In genomic region chr11:3055881-3056280, GRCh38 we compare ENCODE assay signal across 11 cellular contexts. TPM values are rescaled to one million over a fixed set of nuclear protein-coding genes. Genes with fewer than 3 reads are reported as not detected.
DNase-seq lines count a peak whose midpoint lies in the region; ATAC-seq, FAIRE-seq and TF ChIP-seq lines count a peak whose summit lies in the region.
"Had no signal": no experiment of that assay in that cellular context is flagged by ENCODE, and none has a peak within 500 bp of the region (broad histone marks: within the 10 kb centered on the region; RNA-seq: fewer than 3 reads in every experiment).

No MANE protein-coding gene starts in this region.

- H3K4me2 ChIP-seq in A549 = peak overlapping the region; percentile 90

- H3K4me3 ChIP-seq in A549 (peak overlapping the region; percentile 83), HEK293 (ENCODE audit: low read depth, low read length) (peak overlapping the region; percentile 94), astrocyte of the cerebellum (ENCODE audit: low read depth, low read length) (peak overlapping the region; percentile 93)

- H3K4me1 ChIP-seq in A549 (peaks cover 37% of the 10 kb centered on the region), HEK293 (ENCODE audit: control insufficient read depth, insufficient read depth, low read length) (peaks cover 13% of the 10 kb centered on the region)
- H3K4me1 ChIP-seq: parathyroid adenoma had no signal

- no peaks in the 10 kb centered on the region for H3K9me3 ChIP-seq in A549
- no peaks in the 10 kb centered on the region for H3K9me3 ChIP-seq in HEK293 (ENCODE audit: control insufficient read depth, insufficient read depth, low read depth, low read length)

- TF ChIP-seq EP300 in A549 (IDR thresholded peaks at IDR 0.05) = no peak

- no peak for ATAC-seq in A549
- no peak for ATAC-seq in memory B cell (ENCODE audit: low read depth)
- ATAC-seq in GM19328 (IDR thresholded peaks at IDR 0.05; ENCODE audit: unreplicated experiment) = no peak
- no peak for ATAC-seq in HG03469 (IDR thresholded peaks at IDR 0.05; ENCODE audit: unreplicated experiment)
- ATAC-seq in HG02852 (IDR thresholded peaks at IDR 0.05; ENCODE audit: unreplicated experiment) = no peak

- H3K4me3 Mint-ChIP-seq in memory B cell = peak overlapping the region; percentile 82

- H3K9me3 Mint-ChIP-seq in memory B cell = no peaks in the 10 kb centered on the region

- CTCF ChIA-PET in A549 (lab: Yijun Ruan, JAX) (interaction anchor here (1.1 to 11.1 kb wide), 3 partner anchors 19 to 67 kb away, joined by 4 to 116 read pairs (median 17); no protein-coding TSS in a partner anchor), HEK293 (lab: Yijun Ruan, JAX) (interaction anchor here (1.4 to 1.9 kb wide), 2 partner anchors 29 to 36 kb away, joined by 3 to 8 read pairs; no protein-coding TSS in a partner anchor)

- 94% methylated on average over 9 of the region's 9 CpGs for WGBS in A549 (ENCODE audit: missing lambda C conversion rate)

- no peak for TF ChIP-seq POLR2A in A549 (IDR thresholded peaks at IDR 0.05; ENCODE audit: low read length)

- H3K27me3 Mint-ChIP-seq in memory B cell = no peaks in the 10 kb centered on the region

- no peak for FAIRE-seq in A549 (lab: Jason Lieb, UNC)
- FAIRE-seq: G401.6 had no signal

- POLR2A ChIA-PET in A549 (lab: Yijun Ruan, JAX) = no interaction called here
- POLR2A ChIA-PET in HEK293 (lab: Yijun Ruan, JAX) = no interaction called here

- DNase-seq in A549 (ENCODE audit: low read depth in 1 of 2, low spot score in 1 of 2) (no peak), astrocyte of the cerebellum (ENCODE audit: low read depth) (no peak), memory B cell (ENCODE audit: low spot score in 2 of 2) (no peak), NCI-H1694 (lab: John Stamatoyannopoulos, UW) (no peak)
- DNase-seq: NCI-H524 treated with DMSO at 0.1 percent for 48 hours had no signal

- H3K27ac ChIP-seq in A549 (peak overlapping the region; percentile 98 to 99), HEK293 (ENCODE audit: extremely low read depth, low read depth, low read length) (no peak overlapping the region)

- peak overlapping the region; percentile 89 for H3K27ac Mint-ChIP-seq in memory B cell

- H3K36me3 Mint-ChIP-seq in memory B cell = no peaks in the 10 kb centered on the region

- H3K36me3 ChIP-seq in HEK293 (ENCODE audit: control insufficient read depth in 2 of 2, insufficient read depth in 1 of 2, low read length in 2 of 2) = peaks cover 0 to 13% of the 10 kb centered on the region in 2 experiments; a peak in 1 of 3 replicates

- TF ChIP-seq RAD21 in A549 (conservative IDR thresholded peaks at IDR 0.05 in 1 of 2, IDR thresholded peaks at IDR 0.05 in 1 of 2) = no peak

- in situ Hi-C loops in astrocyte of the cerebellum (cut with HindIII; ENCODE audit: low sequenced_read_pairs) = no loop called here

- TF ChIP-seq CTCF in A549 (IDR thresholded peaks at IDR 0.05) (no peak), HEK293 (tag by site-specific recombination; IDR thresholded peaks at IDR 0.05) (no peak), astrocyte of the cerebellum (IDR thresholded peaks at IDR 0.05; ENCODE audit: low read depth, low read length, missing control alignments) (no peak)

- H3K4me1 Mint-ChIP-seq in memory B cell = peaks cover 28% of the 10 kb centered on the region

TF ChIP-seq in A549, 52 proteins besides CTCF, POLR2A, EP300 and RAD21 (continues in another document):
- TF ChIP-seq REST (IDR thresholded peaks at IDR 0.05) = no peak
- no peak for TF ChIP-seq HEYL (CRISPR knock-in tag; IDR thresholded peaks at IDR 0.05)
- no peak for TF ChIP-seq EHF (CRISPR knock-in tag; IDR thresholded peaks at IDR 0.05)
- no peak for TF ChIP-seq POLR2AphosphoS2 (conservative IDR thresholded peaks at IDR 0.05; ENCODE audit: low read length)
- TF ChIP-seq PHF8 (IDR thresholded peaks at IDR 0.05; ENCODE audit: borderline replicate concordance, low read depth) = no peak
- TF ChIP-seq RARB (CRISPR knock-in tag; IDR thresholded peaks at IDR 0.05) = no peak
- TF ChIP-seq ATOH8 (CRISPR knock-in tag; IDR thresholded peaks at IDR 0.05; ENCODE audit: low read depth) = no peak
- TF ChIP-seq ESRRA (IDR thresholded peaks at IDR 0.05; ENCODE audit: borderline replicate concordance, low read length) = no peak
- TF ChIP-seq ZNF302 (CRISPR knock-in tag; IDR thresholded peaks at IDR 0.05) = no peak
- TF ChIP-seq SREBF2 (IDR thresholded peaks at IDR 0.05) = no peak

TF ChIP-seq in HEK293, 187 proteins besides CTCF, POLR2A, EP300 and RAD21:
- TF ChIP-seq PRDM4 (tag by site-specific recombination; IDR thresholded peaks at IDR 0.05) (no peak), ZNF404 (tag by site-specific recombination; IDR thresholded peaks at IDR 0.05) (no peak), ZNF571 (tag by site-specific recombination; IDR thresholded peaks at IDR 0.05) (no peak), ZNF629 (tag by site-specific recombination; IDR thresholded peaks at IDR 0.05) (no peak), ZNF391 (tag by site-specific recombination; IDR thresholded peaks at IDR 0.05; ENCODE audit: borderline replicate concordance, low read depth) (no peak), SP2 (tag by site-specific recombination; IDR thresholded peaks at IDR 0.05) (no peak), EGR2 (tag by site-specific recombination; IDR thresholded peaks at IDR 0.05; ENCODE audit: low read depth) (no peak), ZNF704 (tag by site-specific recombination; IDR thresholded peaks at IDR 0.05) (no peak), ZNF529 (tag by site-specific recombination; IDR thresholded peaks at IDR 0.05; ENCODE audit: insufficient replicate concordance) (no peak), BCL6B (tag by site-specific recombination; IDR thresholded peaks at IDR 0.05) (no peak), ZBTB44 (tag by site-specific recombination; IDR thresholded peaks at IDR 0.05) (no peak)

RNA-seq across cellular contexts. Expression of gene CARS1, which starts 1.3 kb away (rescaled TPM):
- 109 and 130 TPM in 2 replicates for polyA plus RNA-seq in A549 (2011; rRNA removed)
- polyA plus RNA-seq in A549 (2012; cell fraction: cytosol; rRNA removed) = 43.3 and 43.9 TPM in 2 replicates
- polyA plus RNA-seq in A549 (2012; cell fraction: nucleus; rRNA removed) = 105 and 130 TPM in 2 replicates
- polyA plus RNA-seq in A549 (2017; fragmentation: RNase III; extraction: RNeasy Plus Mini Kit Qiagen cat#74134 plus additional on column Dnase treatment) = 52.7 to 56.3 TPM (median 56.2 TPM) in 3 replicates
- polyA minus RNA-seq in A549 (2011; rRNA and poly(A)+ RNA removed) = 67.3 and 71.3 TPM in 2 replicates
